In genomic region chr20:2708073-2708415, GRCh38 we compare ENCODE assay signal across 1 cellular context.
TF ChIP-seq lines count a peak whose summit lies in the region.

No MANE protein-coding gene starts in this region.

TF ChIP-seq in HEK293, 187 proteins besides CTCF, POLR2A, EP300 and RAD21 (continued from another document):
- TF ChIP-seq, protein P1, sequence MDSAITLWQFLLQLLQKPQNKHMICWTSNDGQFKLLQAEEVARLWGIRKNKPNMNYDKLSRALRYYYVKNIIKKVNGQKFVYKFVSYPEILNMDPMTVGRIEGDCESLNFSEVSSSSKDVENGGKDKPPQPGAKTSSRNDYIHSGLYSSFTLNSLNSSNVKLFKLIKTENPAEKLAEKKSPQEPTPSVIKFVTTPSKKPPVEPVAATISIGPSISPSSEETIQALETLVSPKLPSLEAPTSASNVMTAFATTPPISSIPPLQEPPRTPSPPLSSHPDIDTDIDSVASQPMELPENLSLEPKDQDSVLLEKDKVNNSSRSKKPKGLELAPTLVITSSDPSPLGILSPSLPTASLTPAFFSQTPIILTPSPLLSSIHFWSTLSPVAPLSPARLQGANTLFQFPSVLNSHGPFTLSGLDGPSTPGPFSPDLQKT (IDR thresholded peaks at IDR 0.05; ENCODE audit: borderline replicate concordance, low read depth, low read length), result no peak
- TF ChIP-seq ZNF274 (IDR thresholded peaks at IDR 0.05; ENCODE audit: low read length) (no peak), ZNF274 (tag by site-specific recombination; IDR thresholded peaks at IDR 0.05; ENCODE audit: borderline replicate concordance) (no peak), TSHZ1 (tag by site-specific recombination; IDR thresholded peaks at IDR 0.05; ENCODE audit: borderline replicate concordance) (no peak), ZNF513 (tag by site-specific recombination; IDR thresholded peaks at IDR 0.05) (no peak), ZNF398 (tag by site-specific recombination; IDR thresholded peaks at IDR 0.05) (0 out of 2 replicates have a peak, but pooled peaks have one; percentile 11), YY1 (tag by site-specific recombination; IDR thresholded peaks at IDR 0.05) (no peak), ZIC2 (tag by site-specific recombination; IDR thresholded peaks at IDR 0.05) (peak; percentile 83), ZNF621 (tag by site-specific recombination; IDR thresholded peaks at IDR 0.05) (no peak), ZNF747 (tag by site-specific recombination; IDR thresholded peaks at IDR 0.05) (no peak), ZNF404 (tag by site-specific recombination; IDR thresholded peaks at IDR 0.05) (no peak), YY2 (tag by site-specific recombination; IDR thresholded peaks at IDR 0.05) (no peak), ZNF677 (tag by site-specific recombination; IDR thresholded peaks at IDR 0.05) (no peak), ZNF121 (tag by site-specific recombination; IDR thresholded peaks at IDR 0.05) (no peak), ZNF335 (tag by site-specific recombination; conservative IDR thresholded peaks at IDR 0.05) (peak; percentile 30; the same call in 1 of the 2 replicates), ZNF660 (tag by site-specific recombination; IDR thresholded peaks at IDR 0.05) (no peak), GLIS1 (tag by site-specific recombination; IDR thresholded peaks at IDR 0.05) (peak; percentile 83), KLF16 (tag by site-specific recombination; IDR thresholded peaks at IDR 0.05) (no peak), ZBTB26 (tag by site-specific recombination; optimal IDR thresholded peaks at IDR 0.05) (no peak), IKZF3 (tag by site-specific recombination; IDR thresholded peaks at IDR 0.05) (0 out of 2 replicates have a peak, but pooled peaks have one; percentile 22), ZNF521 (tag by site-specific recombination; IDR thresholded peaks at IDR 0.05) (no peak), ZNF560 (tag by site-specific recombination; IDR thresholded peaks at IDR 0.05; ENCODE audit: borderline replicate concordance) (no peak), GLI4 (tag by site-specific recombination; IDR thresholded peaks at IDR 0.05) (no peak), ZNF354C (tag by site-specific recombination; IDR thresholded peaks at IDR 0.05; ENCODE audit: borderline replicate concordance, low read depth) (no peak)
- TF ChIP-seq, protein P2, sequence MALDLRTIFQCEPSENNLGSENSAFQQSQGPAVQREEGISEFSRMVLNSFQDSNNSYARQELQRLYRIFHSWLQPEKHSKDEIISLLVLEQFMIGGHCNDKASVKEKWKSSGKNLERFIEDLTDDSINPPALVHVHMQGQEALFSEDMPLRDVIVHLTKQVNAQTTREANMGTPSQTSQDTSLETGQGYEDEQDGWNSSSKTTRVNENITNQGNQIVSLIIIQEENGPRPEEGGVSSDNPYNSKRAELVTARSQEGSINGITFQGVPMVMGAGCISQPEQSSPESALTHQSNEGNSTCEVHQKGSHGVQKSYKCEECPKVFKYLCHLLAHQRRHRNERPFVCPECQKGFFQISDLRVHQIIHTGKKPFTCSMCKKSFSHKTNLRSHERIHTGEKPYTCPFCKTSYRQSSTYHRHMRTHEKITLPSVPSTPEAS (tag by site-specific recombination; IDR thresholded peaks at IDR 0.05), result no peak
- TF ChIP-seq, protein P3, sequence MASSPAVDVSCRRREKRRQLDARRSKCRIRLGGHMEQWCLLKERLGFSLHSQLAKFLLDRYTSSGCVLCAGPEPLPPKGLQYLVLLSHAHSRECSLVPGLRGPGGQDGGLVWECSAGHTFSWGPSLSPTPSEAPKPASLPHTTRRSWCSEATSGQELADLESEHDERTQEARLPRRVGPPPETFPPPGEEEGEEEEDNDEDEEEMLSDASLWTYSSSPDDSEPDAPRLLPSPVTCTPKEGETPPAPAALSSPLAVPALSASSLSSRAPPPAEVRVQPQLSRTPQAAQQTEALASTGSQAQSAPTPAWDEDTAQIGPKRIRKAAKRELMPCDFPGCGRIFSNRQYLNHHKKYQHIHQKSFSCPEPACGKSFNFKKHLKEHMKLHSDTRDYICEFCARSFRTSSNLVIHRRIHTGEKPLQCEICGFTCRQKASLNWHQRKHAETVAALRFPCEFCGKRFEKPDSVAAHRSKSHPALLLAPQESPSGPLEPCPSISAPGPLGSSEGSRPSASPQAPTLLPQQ (tag by site-specific recombination; IDR thresholded peaks at IDR 0.05), result no peak
- TF ChIP-seq, protein P4, sequence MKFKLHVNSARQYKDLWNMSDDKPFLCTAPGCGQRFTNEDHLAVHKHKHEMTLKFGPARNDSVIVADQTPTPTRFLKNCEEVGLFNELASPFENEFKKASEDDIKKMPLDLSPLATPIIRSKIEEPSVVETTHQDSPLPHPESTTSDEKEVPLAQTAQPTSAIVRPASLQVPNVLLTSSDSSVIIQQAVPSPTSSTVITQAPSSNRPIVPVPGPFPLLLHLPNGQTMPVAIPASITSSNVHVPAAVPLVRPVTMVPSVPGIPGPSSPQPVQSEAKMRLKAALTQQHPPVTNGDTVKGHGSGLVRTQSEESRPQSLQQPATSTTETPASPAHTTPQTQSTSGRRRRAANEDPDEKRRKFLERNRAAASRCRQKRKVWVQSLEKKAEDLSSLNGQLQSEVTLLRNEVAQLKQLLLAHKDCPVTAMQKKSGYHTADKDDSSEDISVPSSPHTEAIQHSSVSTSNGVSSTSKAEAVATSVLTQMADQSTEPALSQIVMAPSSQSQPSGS (tag by site-specific recombination; IDR thresholded peaks at IDR 0.05; ENCODE audit: low read depth), result no peak
- TF ChIP-seq, protein P5, sequence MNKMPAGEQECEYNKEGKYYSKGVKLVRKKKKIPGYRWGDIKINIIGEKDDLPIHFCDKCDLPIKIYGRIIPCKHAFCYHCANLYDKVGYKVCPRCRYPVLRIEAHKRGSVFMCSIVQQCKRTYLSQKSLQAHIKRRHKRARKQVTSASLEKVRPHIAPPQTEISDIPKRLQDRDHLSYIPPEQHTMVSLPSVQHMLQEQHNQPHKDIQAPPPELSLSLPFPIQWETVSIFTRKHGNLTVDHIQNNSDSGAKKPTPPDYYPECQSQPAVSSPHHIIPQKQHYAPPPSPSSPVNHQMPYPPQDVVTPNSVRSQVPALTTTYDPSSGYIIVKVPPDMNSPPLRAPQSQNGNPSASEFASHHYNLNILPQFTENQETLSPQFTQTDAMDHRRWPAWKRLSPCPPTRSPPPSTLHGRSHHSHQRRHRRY (tag by site-specific recombination; IDR thresholded peaks at IDR 0.05), result no peak
- TF ChIP-seq, protein P6, sequence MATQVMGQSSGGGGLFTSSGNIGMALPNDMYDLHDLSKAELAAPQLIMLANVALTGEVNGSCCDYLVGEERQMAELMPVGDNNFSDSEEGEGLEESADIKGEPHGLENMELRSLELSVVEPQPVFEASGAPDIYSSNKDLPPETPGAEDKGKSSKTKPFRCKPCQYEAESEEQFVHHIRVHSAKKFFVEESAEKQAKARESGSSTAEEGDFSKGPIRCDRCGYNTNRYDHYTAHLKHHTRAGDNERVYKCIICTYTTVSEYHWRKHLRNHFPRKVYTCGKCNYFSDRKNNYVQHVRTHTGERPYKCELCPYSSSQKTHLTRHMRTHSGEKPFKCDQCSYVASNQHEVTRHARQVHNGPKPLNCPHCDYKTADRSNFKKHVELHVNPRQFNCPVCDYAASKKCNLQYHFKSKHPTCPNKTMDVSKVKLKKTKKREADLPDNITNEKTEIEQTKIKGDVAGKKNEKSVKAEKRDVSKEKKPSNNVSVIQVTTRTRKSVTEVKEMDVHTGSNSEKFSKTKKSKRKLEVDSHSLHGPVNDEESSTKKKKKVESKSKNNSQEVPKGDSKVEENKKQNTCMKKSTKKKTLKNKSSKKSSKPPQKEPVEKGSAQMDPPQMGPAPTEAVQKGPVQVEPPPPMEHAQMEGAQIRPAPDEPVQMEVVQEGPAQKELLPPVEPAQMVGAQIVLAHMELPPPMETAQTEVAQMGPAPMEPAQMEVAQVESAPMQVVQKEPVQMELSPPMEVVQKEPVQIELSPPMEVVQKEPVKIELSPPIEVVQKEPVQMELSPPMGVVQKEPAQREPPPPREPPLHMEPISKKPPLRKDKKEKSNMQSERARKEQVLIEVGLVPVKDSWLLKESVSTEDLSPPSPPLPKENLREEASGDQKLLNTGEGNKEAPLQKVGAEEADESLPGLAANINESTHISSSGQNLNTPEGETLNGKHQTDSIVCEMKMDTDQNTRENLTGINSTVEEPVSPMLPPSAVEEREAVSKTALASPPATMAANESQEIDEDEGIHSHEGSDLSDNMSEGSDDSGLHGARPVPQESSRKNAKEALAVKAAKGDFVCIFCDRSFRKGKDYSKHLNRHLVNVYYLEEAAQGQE (tag by site-specific recombination; IDR thresholded peaks at IDR 0.05), result no peak
